21 cellular contexts compared by ENCODE assay signal in genomic region chr2:113184531-113185230, GRCh38.
DNase-seq lines count a peak whose midpoint lies in the region; ATAC-seq and TF ChIP-seq lines count a peak whose summit lies in the region.
"Had no signal": no experiment of that assay in that cellular context is flagged by ENCODE, and none has a peak within 500 bp of the region (broad histone marks: within the 10 kb centered on the region; RNA-seq: fewer than 3 reads in every experiment).

No MANE protein-coding gene starts in this region.

- peak; percentile 15 for TF ChIP-seq POLR2A in GM19193 (IDR thresholded peaks at IDR 0.05; ENCODE audit: extremely low read depth, insufficient read depth, insufficient read length)

- no peaks in the 10 kb centered on the region for H3K27me3 Mint-ChIP-seq in T-helper 1 cell treated with Interleukin-12 subunit alpha and Interleukin-12 subunit beta and Interleukin-4 antibody, amounts not matched to agents 30 μg/mL and 1 μg/mL, for 36 hours (ENCODE audit: low read depth)
- no peaks in the 10 kb centered on the region for H3K27me3 Mint-ChIP-seq in activated naive CD8-positive, alpha-beta T cell treated with anti-CD3 and anti-CD28 coated beads, Interleukin-2, amount 50 U/mL, for 24 hours

- DNase-seq in T-helper 1 cell (no peak), LoVo (ENCODE audit: low spot score) (no peak), islet precursor cell (no peak)
- DNase-seq in activated naive CD8-positive, alpha-beta T cell treated with anti-CD3 and anti-CD28 coated beads, Interleukin-2, amount 50 U/mL, for 24 hours = no peak
- DNase-seq: colonic mucosa; DMS153; GF-D8; kidney glomerular epithelial cell; mesenchymal stem cell; NCI-H1417 treated with DMSO at 0.1 percent for 48 hours; NCI-H2171; small intestine; stimulated activated CD4-positive, alpha-beta T cell treated with anti-CD3 and anti-CD28 coated beads, Interleukin-4, amount 100 ng/mL, for 24 hours had no signal

- H3K27ac Mint-ChIP-seq in T-helper 1 cell treated with Interleukin-12 subunit alpha and Interleukin-12 subunit beta and Interleukin-4 antibody, amounts not matched to agents 30 μg/mL and 1 μg/mL, for 36 hours = no peak overlapping the region
- peak overlapping the region; percentile 68 for H3K27ac Mint-ChIP-seq in activated naive CD8-positive, alpha-beta T cell treated with anti-CD3 and anti-CD28 coated beads, Interleukin-2, amount 50 U/mL, for 24 hours

- no peak for ATAC-seq in activated naive CD8-positive, alpha-beta T cell treated with anti-CD3 and anti-CD28 coated beads, Interleukin-2, amount 50 U/mL, for 24 hours
- no peak for ATAC-seq in GM18909 (IDR thresholded peaks at IDR 0.05; ENCODE audit: poor library complexity, unreplicated experiment)

- H3K4me1 ChIP-seq in neutrophil (ENCODE audit: control insufficient read depth in 1 of 2, insufficient read depth in 1 of 2, low read depth in 1 of 2, low read length in 1 of 2) = peaks cover 93 to 98% of the 10 kb centered on the region in 2 experiments
- H3K4me1 ChIP-seq: colonic mucosa had no signal

- no peak for TF ChIP-seq CTCF in neutrophil (IDR thresholded peaks at IDR 0.05)

- peaks cover 64% of the 10 kb centered on the region for H3K4me1 Mint-ChIP-seq in T-helper 1 cell treated with Interleukin-12 subunit alpha and Interleukin-12 subunit beta and Interleukin-4 antibody, amounts not matched to agents 30 μg/mL and 1 μg/mL, for 36 hours (ENCODE audit: low read depth)
- peaks cover 78% of the 10 kb centered on the region for H3K4me1 Mint-ChIP-seq in activated naive CD8-positive, alpha-beta T cell treated with anti-CD3 and anti-CD28 coated beads, Interleukin-2, amount 50 U/mL, for 24 hours

- H3K27me3 ChIP-seq in neutrophil = no peaks in the 10 kb centered on the region
- H3K27me3 ChIP-seq: BLaER1, colonic mucosa, hepatocyte had no signal

- no peaks in the 10 kb centered on the region for H3K9me3 Mint-ChIP-seq in T-helper 1 cell treated with Interleukin-12 subunit alpha and Interleukin-12 subunit beta and Interleukin-4 antibody, amounts not matched to agents 30 μg/mL and 1 μg/mL, for 36 hours
- no peaks in the 10 kb centered on the region for H3K9me3 Mint-ChIP-seq in activated naive CD8-positive, alpha-beta T cell treated with anti-CD3 and anti-CD28 coated beads, Interleukin-2, amount 50 U/mL, for 24 hours

- no peaks in the 10 kb centered on the region for H3K9me3 ChIP-seq in neutrophil
- H3K9me3 ChIP-seq: BLaER1, colonic mucosa, thoracic aorta had no signal

- H3K4me3 Mint-ChIP-seq in T-helper 1 cell treated with Interleukin-12 subunit alpha and Interleukin-12 subunit beta and Interleukin-4 antibody, amounts not matched to agents 30 μg/mL and 1 μg/mL, for 36 hours = peak overlapping the region; percentile 53
- no peak overlapping the region for H3K4me3 Mint-ChIP-seq in activated naive CD8-positive, alpha-beta T cell treated with anti-CD3 and anti-CD28 coated beads, Interleukin-2, amount 50 U/mL, for 24 hours

- H3K36me3 Mint-ChIP-seq in T-helper 1 cell treated with Interleukin-12 subunit alpha and Interleukin-12 subunit beta and Interleukin-4 antibody, amounts not matched to agents 30 μg/mL and 1 μg/mL, for 36 hours (ENCODE audit: low read depth) = peaks cover 48% of the 10 kb centered on the region
- peaks cover 60% of the 10 kb centered on the region for H3K36me3 Mint-ChIP-seq in activated naive CD8-positive, alpha-beta T cell treated with anti-CD3 and anti-CD28 coated beads, Interleukin-2, amount 50 U/mL, for 24 hours (ENCODE audit: low read depth)

- peak overlapping the region; percentile 28 to 52 for H3K4me3 ChIP-seq in neutrophil (ENCODE audit: low read depth in 1 of 2, low read length in 1 of 2)
- H3K4me3 ChIP-seq: BLaER1, colonic mucosa, hepatocyte, SK-N-MC, thoracic aorta had no signal

- H3K27ac ChIP-seq in neutrophil = peak overlapping the region; percentile 92
- H3K27ac ChIP-seq: colonic mucosa, hepatocyte, SK-N-MC, thoracic aorta had no signal

- H3K36me3 ChIP-seq in neutrophil = peaks cover 74% of the 10 kb centered on the region
- H3K36me3 ChIP-seq: colonic mucosa, thoracic aorta had no signal
